ENCODE assay signal across 9 cellular contexts in genomic region chr18:21955757-21956652, GRCh38.
A peak's percentile ranks its signal among the peaks of the same experiment; 100 is the strongest.
DNase-seq lines count a peak whose midpoint lies in the region; ATAC-seq and TF ChIP-seq lines count a peak whose summit lies in the region.
"Had no signal": no experiment of that assay in that cellular context is flagged by ENCODE, and none has a peak within 500 bp of the region (broad histone marks: within the 10 kb centered on the region; RNA-seq: fewer than 3 reads in every experiment).

No MANE protein-coding gene starts in this region.

- H2BK12ac ChIP-seq in trophoblast cell (ENCODE audit: low read length): no peak overlapping the region

- no peak overlapping the region for H3K4me3 ChIP-seq in GM23248
- no peak overlapping the region for H3K4me3 ChIP-seq in Karpas-422 (ENCODE audit: low read length)
- H3K4me3 ChIP-seq in SJCRH30: no peak overlapping the region
- H3K4me3 ChIP-seq in trophoblast cell (ENCODE audit: low read depth, low read length): no peak overlapping the region
- no peak overlapping the region for H3K4me3 ChIP-seq in upper lobe of right lung
- H3K4me3 ChIP-seq: skin epidermis had no signal

- H3K27ac ChIP-seq in GM23248 (no peak overlapping the region), Karpas-422 (ENCODE audit: low read length) (no peak overlapping the region), SJCRH30 (no peak overlapping the region), trophoblast cell (ENCODE audit: low read depth, low read length) (no peak overlapping the region), upper lobe of right lung (no peak overlapping the region)
- H3K27ac ChIP-seq: skin epidermis had no signal

- no peak overlapping the region for H2BK5ac ChIP-seq in trophoblast cell (ENCODE audit: low read depth, low read length, poor library complexity)

- H3K79me2 ChIP-seq in GM23248 (ENCODE audit: insufficient read depth) (no peaks in the 10 kb centered on the region), Karpas-422 (ENCODE audit: low read length) (no peaks in the 10 kb centered on the region), trophoblast cell (ENCODE audit: control insufficient read depth, insufficient read depth, low read length, poor library complexity) (no peaks in the 10 kb centered on the region)

- no peak overlapping the region for H3K18ac ChIP-seq in trophoblast cell (ENCODE audit: low read length)

- H3K4me1 ChIP-seq in GM23248 (ENCODE audit: insufficient read depth) (no peaks in the 10 kb centered on the region), Karpas-422 (ENCODE audit: low read length) (no peaks in the 10 kb centered on the region), SJCRH30 (no peaks in the 10 kb centered on the region), trophoblast cell (ENCODE audit: control insufficient read depth in 1 of 2, insufficient read depth in 2 of 2, low read length in 2 of 2) (no peaks in the 10 kb centered on the region), upper lobe of right lung (no peaks in the 10 kb centered on the region)

- in situ Hi-C loops in GM23248 (cut with MboI): no loop called here

- H3K4me2 ChIP-seq in GM23248 (ENCODE audit: unreplicated experiment) (no peak overlapping the region), Karpas-422 (ENCODE audit: low read depth, low read length, poor library complexity, severe bottlenecking) (no peak overlapping the region), trophoblast cell (ENCODE audit: low read length) (no peak overlapping the region)

- H3K9ac ChIP-seq in GM23248 (no peak overlapping the region), Karpas-422 (ENCODE audit: low read length) (no peak overlapping the region), trophoblast cell (ENCODE audit: low read length) (no peak overlapping the region)

- no peak overlapping the region for H3K23ac ChIP-seq in trophoblast cell (ENCODE audit: low read length)

- DNase-seq in GM04504 (ENCODE audit: low read depth) (peak; percentile 42), GM23248 (peak; percentile 66), Karpas-422 (peak; percentile 90), SJCRH30 (peak; percentile 56 to 73), activated gamma-delta T cell (lab: John Stamatoyannopoulos, UW) (peak; percentile 15), globus pallidus (ENCODE audit: low spot score) (peak; percentile 45), trophoblast cell (peak; percentile 60 to 87), upper lobe of right lung (peak; percentile 91)

- H4K12ac ChIP-seq in trophoblast cell (ENCODE audit: low read depth, low read length): no peak overlapping the region

- H3K79me1 ChIP-seq in trophoblast cell (ENCODE audit: low read length): no peaks in the 10 kb centered on the region

- H4K20me1 ChIP-seq in GM23248 (ENCODE audit: insufficient read depth): no peaks in the 10 kb centered on the region
- H4K20me1 ChIP-seq in Karpas-422 (ENCODE audit: insufficient read depth, low read depth, low read length): no peaks in the 10 kb centered on the region

- peaks cover 52% of the 10 kb centered on the region for H3K27me3 ChIP-seq in GM23248 (replicated peaks; ENCODE audit: insufficient read depth)
- H3K27me3 ChIP-seq in Karpas-422 (ENCODE audit: low read length): no peaks in the 10 kb centered on the region
- H3K27me3 ChIP-seq in SJCRH30: no peaks in the 10 kb centered on the region
- no peaks in the 10 kb centered on the region for H3K27me3 ChIP-seq in trophoblast cell (ENCODE audit: insufficient read depth, low read length)
- H3K27me3 ChIP-seq in upper lobe of right lung: no peaks in the 10 kb centered on the region

- no peak overlapping the region for H2AK5ac ChIP-seq in trophoblast cell (ENCODE audit: low read length)

- peak; percentile 94 for TF ChIP-seq CTCF in upper lobe of right lung (IDR thresholded peaks at IDR 0.05)

- no peak overlapping the region for H4K8ac ChIP-seq in trophoblast cell (ENCODE audit: low read depth, low read length)

- intact Hi-C loops in upper lobe of right lung (cut with DNase I): no loop called here

- H4K91ac ChIP-seq in trophoblast cell (ENCODE audit: low read depth, low read length): no peak overlapping the region

- no peaks in the 10 kb centered on the region for H3K36me3 ChIP-seq in GM23248 (ENCODE audit: low read depth)
- H3K36me3 ChIP-seq in Karpas-422 (ENCODE audit: insufficient read depth, low read length): no peaks in the 10 kb centered on the region
- H3K36me3 ChIP-seq in SJCRH30: no peaks in the 10 kb centered on the region
- no peaks in the 10 kb centered on the region for H3K36me3 ChIP-seq in trophoblast cell (ENCODE audit: control insufficient read depth in 1 of 2, insufficient read depth in 2 of 2, low read length in 2 of 2)
- H3K36me3 ChIP-seq in upper lobe of right lung: no peaks in the 10 kb centered on the region

- H3K9me2 ChIP-seq in GM23248 (ENCODE audit: insufficient read depth) (no peaks in the 10 kb centered on the region), Karpas-422 (replicated peaks; ENCODE audit: insufficient read depth, low read length) (no peaks in the 10 kb centered on the region)

- no peaks in the 10 kb centered on the region for H3F3A ChIP-seq in GM23248 (ENCODE audit: insufficient read depth)

- WGBS in GM23248 (ENCODE audit: low coverage in 1 of 2, low lambda C conversion rate in 2 of 2, missing lambda C conversion rate in 2 of 2), 2 experiments: 28 to 30% methylated on average over 8 of the region's 8 CpGs
- WGBS in trophoblast cell (ENCODE audit: extremely low coverage, insufficient coverage, insufficient read length): no CpG with 5 or more reads among the region's 8 CpGs

- no peak overlapping the region for H3K4ac ChIP-seq in trophoblast cell (ENCODE audit: low read depth, low read length)

- no peaks in the 10 kb centered on the region for H3K9me3 ChIP-seq in GM23248 (ENCODE audit: low read depth)
- no peaks in the 10 kb centered on the region for H3K9me3 ChIP-seq in Karpas-422 (ENCODE audit: low read length)
- no peaks in the 10 kb centered on the region for H3K9me3 ChIP-seq in SJCRH30 (replicated peaks)
- H3K9me3 ChIP-seq in trophoblast cell (ENCODE audit: insufficient read depth, low read depth, low read length): peaks cover 1% of the 10 kb centered on the region
- no peaks in the 10 kb centered on the region for H3K9me3 ChIP-seq in upper lobe of right lung

- no peak overlapping the region for H2AFZ ChIP-seq in GM23248
- no peak overlapping the region for H2AFZ ChIP-seq in Karpas-422 (ENCODE audit: low read length)
- no peak overlapping the region for H2AFZ ChIP-seq in trophoblast cell (ENCODE audit: insufficient read depth, low read length, poor library complexity)

- no peak overlapping the region for H3K14ac ChIP-seq in trophoblast cell (ENCODE audit: low read length)

- H2BK120ac ChIP-seq in trophoblast cell (ENCODE audit: insufficient read depth, low read length, poor library complexity): no peak overlapping the region

- peak; percentile 96 for ATAC-seq in upper lobe of right lung

Comparison
In these comparisons a context has a peak if more than half of its experiments do, and no peak if none do; other contexts are left out.
1. DNase-seq: peak in every context shown above with its lines; median percentile 91 in upper lobe of right lung; 90 in Karpas-422; 74 in trophoblast cell; 66 in GM23248; 64 in SJCRH30; 45 in globus pallidus; 42 in GM04504; 15 in activated gamma-delta T cell.